16 cellular contexts compared by ENCODE assay signal in genomic region chr1:22283596-22283995, GRCh38.
DNase-seq lines count a peak whose midpoint lies in the region; TF ChIP-seq lines count a peak whose summit lies in the region.
"Had no signal": no experiment of that assay in that cellular context is flagged by ENCODE, and none has a peak within 500 bp of the region (broad histone marks: within the 10 kb centered on the region; RNA-seq: fewer than 3 reads in every experiment).

No MANE protein-coding gene starts in this region.

- TF ChIP-seq CTCF in stomach (IDR thresholded peaks at IDR 0.05) (no peak), smooth muscle cell (IDR thresholded peaks at IDR 0.05; ENCODE audit: borderline replicate concordance, insufficient read depth, poor library complexity, severe bottlenecking) (no peak)

- no peaks in the 10 kb centered on the region for H4K20me1 ChIP-seq in smooth muscle cell (ENCODE audit: low read depth)
- H4K20me1 ChIP-seq: BLaER1 had no signal

- H3K9me3 ChIP-seq in neuronal stem cell (replicated peaks in 1 of 2; ENCODE audit: control insufficient read depth in 2 of 2, insufficient read depth in 1 of 2, low read depth in 1 of 2, low read length in 2 of 2) (no peaks in the 10 kb centered on the region), stomach (no peaks in the 10 kb centered on the region), smooth muscle cell (replicated peaks; ENCODE audit: low read depth) (no peaks in the 10 kb centered on the region)
- H3K9me3 ChIP-seq: BLaER1 had no signal

- DNase-seq in activated CD8-positive, alpha-beta memory T cell treated with anti-CD3 and anti-CD28 coated beads for 24 hours = peak; percentile 21
- DNase-seq in activated CD8-positive, alpha-beta memory T cell treated with anti-CD3 and anti-CD28 coated beads, Interleukin-2, amount 50 U/mL, for 4 hours = no peak
- DNase-seq in ecto neural progenitor cell (ENCODE audit: low spot score) (peak; percentile 30), neuronal stem cell (ENCODE audit: low spot score) (no peak), stomach (peak; percentile 1), smooth muscle cell (lab: John Stamatoyannopoulos, UW; ENCODE audit: unreplicated experiment) (no peak), midbrain (lab: John Stamatoyannopoulos, UW) (no peak), NCI-H146 treated with DMSO at 0.1 percent for 48 hours (lab: John Stamatoyannopoulos, UW; ENCODE audit: unreplicated experiment) (no peak)
- DNase-seq: 8988T; CD4-positive, alpha-beta memory T cell; DMS153; DMS79; GDM1; GOT3; HFFc6 had no signal

- intact Hi-C loops in stomach (cut with DNase I; ENCODE audit: low total_unique reads) = no loop called here

- H3K4me3 ChIP-seq in neuronal stem cell (ENCODE audit: low read length in 2 of 2) = no peak overlapping the region
- no peak overlapping the region for H3K4me3 ChIP-seq in stomach
- no peak overlapping the region for H3K4me3 ChIP-seq in smooth muscle cell
- H3K4me3 ChIP-seq: BLaER1 had no signal

- H2AFZ ChIP-seq in neuronal stem cell (ENCODE audit: low read length) (no peak overlapping the region), smooth muscle cell (ENCODE audit: low read depth) (no peak overlapping the region)

- H2BK120ac ChIP-seq in neuronal stem cell (ENCODE audit: low read depth, low read length) = no peak overlapping the region

- no peaks in the 10 kb centered on the region for H3F3A ChIP-seq in smooth muscle cell (ENCODE audit: low read depth)

- no peak overlapping the region for H3K23ac ChIP-seq in neuronal stem cell (ENCODE audit: low read depth, low read length, poor library complexity)

- H2BK15ac ChIP-seq in neuronal stem cell (ENCODE audit: low read length) = no peak overlapping the region

- H3K27me3 ChIP-seq in neuronal stem cell (ENCODE audit: control insufficient read depth in 3 of 3, insufficient read depth in 3 of 3, low read depth in 1 of 3, low read length in 3 of 3) (peaks cover 0 to 6% (median 0%) of the 10 kb centered on the region in 3 experiments), stomach (peaks cover 0 to 10% (median 0%) of the 10 kb centered on the region in 3 donors), smooth muscle cell (ENCODE audit: low read depth) (no peaks in the 10 kb centered on the region)
- H3K27me3 ChIP-seq: BLaER1 had no signal

- H3K4me2 ChIP-seq in neuronal stem cell (ENCODE audit: insufficient read depth, low read length, poor library complexity, severe bottlenecking) = no peak overlapping the region
- no peak overlapping the region for H3K4me2 ChIP-seq in smooth muscle cell
- H3K4me2 ChIP-seq: BLaER1 had no signal

- no peaks in the 10 kb centered on the region for H3K79me1 ChIP-seq in neuronal stem cell (ENCODE audit: low read depth, low read length)

- no peaks in the 10 kb centered on the region for H3K79me2 ChIP-seq in smooth muscle cell (ENCODE audit: low read depth)

- no peaks in the 10 kb centered on the region for H3K4me1 ChIP-seq in neuronal stem cell (ENCODE audit: control insufficient read depth in 2 of 2, insufficient read depth in 1 of 2, low read depth in 1 of 2, low read length in 2 of 2)
- no peaks in the 10 kb centered on the region for H3K4me1 ChIP-seq in stomach
- H3K4me1 ChIP-seq in smooth muscle cell (ENCODE audit: low read depth) = no peaks in the 10 kb centered on the region
- H3K4me1 ChIP-seq: BLaER1 had no signal

- H2AK5ac ChIP-seq in neuronal stem cell (ENCODE audit: low read depth, low read length) = no peak overlapping the region

- no peak overlapping the region for H4K91ac ChIP-seq in neuronal stem cell (ENCODE audit: low read depth, low read length, poor library complexity)

- H3K4ac ChIP-seq in neuronal stem cell (ENCODE audit: low read length) = no peak overlapping the region

- TF ChIP-seq POLR2A in stomach (IDR thresholded peaks at IDR 0.05) = no peak

- no peak overlapping the region for H3K14ac ChIP-seq in neuronal stem cell (ENCODE audit: low read length)

- H3K9ac ChIP-seq in neuronal stem cell (ENCODE audit: low read depth, low read length, poor library complexity) (no peak overlapping the region), smooth muscle cell (ENCODE audit: low read depth) (no peak overlapping the region)
- H3K9ac ChIP-seq: BLaER1 had no signal

- H3K18ac ChIP-seq in neuronal stem cell (ENCODE audit: low read length) = peak overlapping the region; percentile 18

- no peaks in the 10 kb centered on the region for H3K36me3 ChIP-seq in neuronal stem cell (replicated peaks in 1 of 2; ENCODE audit: control insufficient read depth in 2 of 2, insufficient read depth in 2 of 2, low read length in 2 of 2)
- H3K36me3 ChIP-seq in stomach = no peaks in the 10 kb centered on the region
- no peaks in the 10 kb centered on the region for H3K36me3 ChIP-seq in smooth muscle cell (ENCODE audit: low read depth)
- H3K36me3 ChIP-seq: BLaER1 had no signal

- no peak for TF ChIP-seq EP300 in stomach (IDR thresholded peaks at IDR 0.05)

- no peak overlapping the region for H2BK12ac ChIP-seq in neuronal stem cell (ENCODE audit: low read length)

- H4K8ac ChIP-seq in neuronal stem cell (ENCODE audit: low read depth, low read length) = no peak overlapping the region

- H2BK5ac ChIP-seq in neuronal stem cell (ENCODE audit: low read length) = no peak overlapping the region

- no peak overlapping the region for H3K27ac ChIP-seq in neuronal stem cell (replicated peaks; ENCODE audit: low read length)
- no peak overlapping the region for H3K27ac ChIP-seq in stomach
- no peak overlapping the region for H3K27ac ChIP-seq in smooth muscle cell (ENCODE audit: low read depth)
- H3K27ac ChIP-seq: BLaER1 had no signal

Comparison
In these comparisons a context has a peak if more than half of its experiments do, and no peak if none do; other contexts are left out.
1. DNase-seq: peak in activated CD8-positive, alpha-beta memory T cell treated with anti-CD3 and anti-CD28 coated beads for 24 hours (single experiment), ecto neural progenitor cell (single experiment) and stomach (single experiment); none in activated CD8-positive, alpha-beta memory T cell treated with anti-CD3 and anti-CD28 coated beads, Interleukin-2, amount 50 U/mL, for 4 hours (single experiment), neuronal stem cell (single experiment), smooth muscle cell (single experiment), midbrain (single experiment) and NCI-H146 treated with DMSO at 0.1 percent for 48 hours (single experiment).